In genomic region chr16:11499295-11500089, GRCh38 we compare ENCODE assay signal across 1 cellular context.
A peak's percentile ranks its signal among the peaks of the same experiment; 100 is the strongest.
TF ChIP-seq lines count a peak whose summit lies in the region.

No MANE protein-coding gene starts in this region.

TF ChIP-seq in HepG2, 621 proteins besides CTCF, POLR2A, EP300 and RAD21 (continued from another document):
- no peak for TF ChIP-seq SOX6 (IDR thresholded peaks at IDR 0.05)
- no peak for TF ChIP-seq SOX6 (CRISPR knock-in tag; IDR thresholded peaks at IDR 0.05)
- TF ChIP-seq ZNF790 (CRISPR knock-in tag; IDR thresholded peaks at IDR 0.05; ENCODE audit: borderline replicate concordance) = no peak
- peak; percentile 54 for TF ChIP-seq PCBP2 (optimal IDR thresholded peaks at IDR 0.05; ENCODE audit: low read depth, low read length, poor library complexity, severe bottlenecking)
TF ChIP-seq in HepG2: peak in this region for 13.
